30 cellular contexts compared by ENCODE assay signal in the genomic region with DNA sequence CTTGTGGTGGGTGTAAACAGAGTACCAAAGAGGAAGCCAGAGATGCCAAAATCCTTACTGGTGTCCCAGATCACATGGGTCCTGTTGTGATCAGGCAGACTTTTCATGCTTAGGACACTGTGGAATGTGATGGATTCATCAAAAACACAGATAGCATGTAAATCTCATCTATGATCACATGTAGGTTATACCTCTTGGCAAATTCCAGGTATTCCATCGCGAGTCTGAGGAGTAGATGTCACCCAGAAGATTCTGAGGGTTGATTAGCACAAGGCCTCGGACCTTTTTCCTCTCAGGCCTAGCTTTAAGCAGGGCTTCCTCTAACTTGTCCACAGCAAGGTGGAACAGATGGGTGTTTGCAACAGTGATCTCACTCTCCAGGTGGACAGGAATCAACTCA. TPM values are rescaled to one million over a fixed set of nuclear protein-coding genes. Genes with fewer than 3 reads are reported as not detected.
"Had no signal": no experiment of that assay in that cellular context is flagged by ENCODE, and none has a peak within 500 bp of the region (broad histone marks: within the 10 kb centered on the region; RNA-seq: fewer than 3 reads in every experiment).

No MANE protein-coding gene starts in this region.

- H3K9me3 ChIP-seq: colonic mucosa, esophagus muscularis mucosa, esophagus squamous epithelium, gastrocnemius medialis, gastroesophageal sphincter, heart left ventricle, heart right ventricle had no signal

- DNase-seq: colonic mucosa; cortex of kidney; dermis blood vessel endothelial cell; dorsolateral prefrontal cortex; effector CD4-positive, alpha-beta T cell; effector CD8-positive, alpha-beta T cell; effector memory CD4-positive, alpha-beta T cell; effector memory CD8-positive, alpha-beta T cell; erythroblast; esophagus squamous epithelium; foreskin fibroblast; foreskin keratinocyte; foreskin melanocyte; gastrocnemius medialis; glutamatergic neuron; head of caudate nucleus; heart left ventricle; heart right ventricle had no signal

- H3K4me3 ChIP-seq: colonic mucosa, coronary artery, dorsolateral prefrontal cortex, esophagus muscularis mucosa, esophagus squamous epithelium, gastrocnemius medialis, gastroesophageal sphincter, heart left ventricle, heart right ventricle had no signal

- ATAC-seq: effector memory CD8-positive, alpha-beta T cell; foreskin keratinocyte; gastrocnemius medialis; gastroesophageal sphincter had no signal

- H3K27ac Mint-ChIP-seq: dendritic cell treated with granulocyte-macrophage colony-stimulating factor and Interleukin-4, amounts not matched to agents 40 ng/mL and 50 ng/mL, for 4 days; effector memory CD8-positive, alpha-beta T cell had no signal

- H3K27ac ChIP-seq: colonic mucosa, coronary artery, dorsolateral prefrontal cortex, epithelial cell of prostate, esophagus muscularis mucosa, esophagus squamous epithelium, foreskin keratinocyte, gastrocnemius medialis, gastroesophageal sphincter, heart left ventricle, heart right ventricle had no signal

- H3K36me3 ChIP-seq: colonic mucosa, esophagus muscularis mucosa, esophagus squamous epithelium, gastrocnemius medialis, gastroesophageal sphincter, heart left ventricle, heart right ventricle had no signal

- H3K4me3 Mint-ChIP-seq: dendritic cell treated with granulocyte-macrophage colony-stimulating factor and Interleukin-4, amounts not matched to agents 40 ng/mL and 50 ng/mL, for 4 days; effector memory CD8-positive, alpha-beta T cell had no signal

- H3K4me1 ChIP-seq: colonic mucosa, esophagus squamous epithelium, foreskin keratinocyte, gastrocnemius medialis, gastroesophageal sphincter had no signal

- H3K27me3 ChIP-seq: colonic mucosa, foreskin keratinocyte had no signal

- FAIRE-seq: colon, endometrium, endothelial cell of umbilical vein, frontal cortex had no signal

- H3K27me3 Mint-ChIP-seq: dendritic cell treated with granulocyte-macrophage colony-stimulating factor and Interleukin-4, amounts not matched to agents 40 ng/mL and 50 ng/mL, for 4 days had no signal

- H3K9me3 Mint-ChIP-seq: dendritic cell treated with granulocyte-macrophage colony-stimulating factor and Interleukin-4, amounts not matched to agents 40 ng/mL and 50 ng/mL, for 4 days; effector memory CD8-positive, alpha-beta T cell had no signal

RNA-seq across cellular contexts. Expression of gene CAGE1, which starts 48.3 kb away (rescaled TPM):
- total RNA-seq: colonic mucosa, endothelial cell of umbilical vein, epithelial cell of proximal tubule, esophagus muscularis mucosa, frontal cortex, gastrocnemius medialis, gastroesophageal sphincter, glomerular endothelial cell had no signal
- polyA plus RNA-seq: endothelial cell of umbilical vein, fibroblast of lung, heart left ventricle, heart right ventricle had no signal
